15 cellular contexts compared by ENCODE assay signal in genomic region chr10:77409697-77410471, GRCh38.
A peak's percentile ranks its signal among the peaks of the same experiment; 100 is the strongest.
DNase-seq lines count a peak whose midpoint lies in the region; ATAC-seq and TF ChIP-seq lines count a peak whose summit lies in the region.
"Had no signal": no experiment of that assay in that cellular context is flagged by ENCODE, and none has a peak within 500 bp of the region (broad histone marks: within the 10 kb centered on the region; RNA-seq: fewer than 3 reads in every experiment).

No MANE protein-coding gene starts in this region.

- DNase-seq in NCI-H1694 treated with DMSO at 0.1 percent for 48 hours (lab: John Stamatoyannopoulos, UW), result peak; percentile 84
- DNase-seq in NCI-H1694 (lab: John Stamatoyannopoulos, UW), result no peak
- DNase-seq in NCI-H1417 (lab: John Stamatoyannopoulos, UW), result peak; percentile 25 to 96 (median 88)
- DNase-seq in SW480 (ENCODE audit: low spot score), result peak; percentile 61
- DNase-seq in osteocyte (ENCODE audit: extremely low spot score, unreplicated experiment), result no peak
- DNase-seq in inferior parietal cortex (ENCODE audit: extremely low spot score), result no peak
- DNase-seq: activated CD4-positive, alpha-beta memory T cell treated with anti-CD3 and anti-CD28 coated beads, Interleukin-2, amount 10 ng/mL, durations not matched to agents 7 days and 5 days; adrenal gland; effector CD4-positive, alpha-beta T cell; GF-D8; GOT3; Kasumi-1 had no signal

- H3K4me1 Mint-ChIP-seq in osteocyte (ENCODE audit: unreplicated experiment), result peaks cover 57% of the 10 kb centered on the region
- H3K4me1 Mint-ChIP-seq: activated CD4-positive, alpha-beta memory T cell treated with anti-CD3 and anti-CD28 coated beads, Interleukin-2, amount 10 ng/mL, durations not matched to agents 7 days and 5 days had no signal

- no peak for ATAC-seq in GM18517 (IDR thresholded peaks at IDR 0.05; ENCODE audit: unreplicated experiment)
- no peak for ATAC-seq in HG02588 (IDR thresholded peaks at IDR 0.05; ENCODE audit: unreplicated experiment)

- H3K9me3 Mint-ChIP-seq in osteocyte (ENCODE audit: unreplicated experiment), result no peaks in the 10 kb centered on the region
- H3K9me3 Mint-ChIP-seq: activated CD4-positive, alpha-beta memory T cell treated with anti-CD3 and anti-CD28 coated beads, Interleukin-2, amount 10 ng/mL, durations not matched to agents 7 days and 5 days; natural killer cell treated with Interleukin-12 subunit alpha and Interleukin-12 subunit beta and Interleukin-15 and Interleukin-18, amount 100 ng/mL, for 72 hours had no signal

- no peak overlapping the region for H3K4me3 Mint-ChIP-seq in osteocyte (ENCODE audit: unreplicated experiment)
- H3K4me3 Mint-ChIP-seq: activated CD4-positive, alpha-beta memory T cell treated with anti-CD3 and anti-CD28 coated beads, Interleukin-2, amount 10 ng/mL, durations not matched to agents 7 days and 5 days; natural killer cell treated with Interleukin-12 subunit alpha and Interleukin-12 subunit beta and Interleukin-15 and Interleukin-18, amount 100 ng/mL, for 72 hours had no signal

- H3K36me3 Mint-ChIP-seq in osteocyte (ENCODE audit: unreplicated experiment), result peaks cover 2% of the 10 kb centered on the region
- H3K36me3 Mint-ChIP-seq: natural killer cell treated with Interleukin-12 subunit alpha and Interleukin-12 subunit beta and Interleukin-15 and Interleukin-18, amount 100 ng/mL, for 72 hours had no signal

- TF ChIP-seq CTCF in osteocyte (IDR thresholded peaks at IDR 0.05), result no peak

- H3K27ac Mint-ChIP-seq in osteocyte (ENCODE audit: unreplicated experiment), result peak overlapping the region; percentile 3
- H3K27ac Mint-ChIP-seq: activated CD4-positive, alpha-beta memory T cell treated with anti-CD3 and anti-CD28 coated beads, Interleukin-2, amount 10 ng/mL, durations not matched to agents 7 days and 5 days; natural killer cell treated with Interleukin-12 subunit alpha and Interleukin-12 subunit beta and Interleukin-15 and Interleukin-18, amount 100 ng/mL, for 72 hours had no signal

- H3K27me3 Mint-ChIP-seq in osteocyte (ENCODE audit: unreplicated experiment), result no peaks in the 10 kb centered on the region
- H3K27me3 Mint-ChIP-seq: activated CD4-positive, alpha-beta memory T cell treated with anti-CD3 and anti-CD28 coated beads, Interleukin-2, amount 10 ng/mL, durations not matched to agents 7 days and 5 days had no signal

Comparison
In these comparisons a context has a peak if more than half of its experiments do, and no peak if none do; other contexts are left out.
1. DNase-seq: peak in NCI-H1694 treated with DMSO at 0.1 percent for 48 hours (single experiment), NCI-H1417 (3 of 3) and SW480 (single experiment); none in NCI-H1694 (single experiment), osteocyte (single experiment) and inferior parietal cortex (single experiment).